8 cellular contexts compared by ENCODE assay signal in the genomic region with DNA sequence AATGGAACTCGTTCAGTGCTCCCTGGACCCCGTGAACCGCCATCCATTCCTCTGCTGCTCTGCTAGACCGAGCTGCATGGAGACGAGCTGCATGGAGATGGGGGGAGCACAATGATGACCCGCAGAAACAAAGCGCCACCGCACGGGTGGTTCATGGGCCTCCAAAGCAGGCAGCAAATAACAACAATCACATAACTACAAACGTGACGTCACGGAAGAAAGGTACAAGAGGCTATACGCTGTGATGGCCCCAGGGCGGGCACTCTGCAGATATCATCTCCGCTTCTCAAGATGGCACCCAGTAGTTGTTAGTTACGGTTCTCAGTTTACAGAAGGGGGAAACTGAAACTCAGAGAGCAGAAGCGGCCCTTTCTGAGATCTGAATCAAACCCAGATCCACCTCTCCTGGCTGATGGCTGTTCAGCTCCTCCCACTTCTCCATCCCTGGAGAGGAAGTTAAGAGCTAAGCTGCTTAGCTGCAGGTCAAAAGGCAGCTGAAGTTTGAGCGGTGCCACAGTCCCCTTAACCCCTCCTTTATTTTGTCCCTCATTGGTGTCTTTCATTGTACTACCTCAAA. TPM values are rescaled to one million over a fixed set of nuclear protein-coding genes. Genes with fewer than 3 reads are reported as not detected.
DNase-seq lines count a peak whose midpoint lies in the region; ATAC-seq and TF ChIP-seq lines count a peak whose summit lies in the region.

No MANE protein-coding gene starts in this region.

- POLR2A ChIA-PET in activated CD4-positive, alpha-beta memory T cell treated with anti-CD3 and anti-CD28 coated beads for 36 hours (lab: Charles Lee) = interaction anchor here (0.8 to 2.0 kb wide), 13 partner anchors 8 to 204 kb away, joined by 3 to 9 read pairs (median 5); a partner anchor contains a TSS

- peak; percentile 44 for ATAC-seq in GM21381 (IDR thresholded peaks at IDR 0.05; ENCODE audit: unreplicated experiment)

- intact Hi-C loops in activated CD4-positive, alpha-beta memory T cell treated with anti-CD3 and anti-CD28 coated beads for 36 hours (cut with micrococcal nuclease) = loop anchor here (1.0 to 10.0 kb wide), 6 partner anchors 18 to 467 kb away; a partner anchor contains a TSS

- no peak for TF ChIP-seq CTCF in mesothelial cell of epicardium (IDR thresholded peaks at IDR 0.05; ENCODE audit: unreplicated experiment)

- H3K9me3 Mint-ChIP-seq in activated CD4-positive, alpha-beta memory T cell treated with anti-CD3 and anti-CD28 coated beads for 36 hours = no peaks in the 10 kb centered on the region
- no peaks in the 10 kb centered on the region for H3K9me3 Mint-ChIP-seq in mesothelial cell of epicardium

- H3K36me3 Mint-ChIP-seq in activated CD4-positive, alpha-beta memory T cell treated with anti-CD3 and anti-CD28 coated beads for 36 hours = peaks cover 29% of the 10 kb centered on the region
- peaks cover 9% of the 10 kb centered on the region for H3K36me3 Mint-ChIP-seq in mesothelial cell of epicardium

- peak overlapping the region; percentile 94 for H3K27ac Mint-ChIP-seq in activated CD4-positive, alpha-beta memory T cell treated with anti-CD3 and anti-CD28 coated beads for 36 hours
- H3K27ac Mint-ChIP-seq in mesothelial cell of epicardium = no peak overlapping the region

- H3K4me3 Mint-ChIP-seq in activated CD4-positive, alpha-beta memory T cell treated with anti-CD3 and anti-CD28 coated beads for 36 hours = peak overlapping the region; percentile 96
- H3K4me3 Mint-ChIP-seq in mesothelial cell of epicardium = peak overlapping the region; percentile 93

- H3K4me1 Mint-ChIP-seq in activated CD4-positive, alpha-beta memory T cell treated with anti-CD3 and anti-CD28 coated beads for 36 hours (ENCODE audit: low read depth) = peaks cover 26% of the 10 kb centered on the region
- H3K4me1 Mint-ChIP-seq in mesothelial cell of epicardium = peaks cover 20% of the 10 kb centered on the region

- peak overlapping the region; percentile 92; the same call in 1 of the 2 replicates for H3K4me3 ChIP-seq in GM08714 (ENCODE audit: low read length)
- H3K4me3 ChIP-seq in Jurkat, Clone E6-1 (ENCODE audit: low read length) = peak overlapping the region; percentile 92

- CTCF ChIA-PET in activated CD4-positive, alpha-beta memory T cell treated with anti-CD3 and anti-CD28 coated beads for 36 hours (lab: Charles Lee) = interaction anchor here (0.5 to 1.4 kb wide), 7 partner anchors 71 to 298 kb away, joined by 3 to 6 read pairs (median 3); a partner anchor contains a TSS

- DNase-seq in Jurkat, Clone E6-1 (ENCODE audit: low read depth, low spot score) = peak; percentile 28
- DNase-seq in activated CD4-positive, alpha-beta memory T cell treated with anti-CD3 and anti-CD28 coated beads for 36 hours = peak; percentile 81
- DNase-seq in mesothelial cell of epicardium (ENCODE audit: low spot score in 2 of 2, unreplicated experiment in 2 of 2) (no peak), retina (no peak), NCI-H1092 (lab: John Stamatoyannopoulos, UW) (no peak)
- DNase-seq in effector CD8-positive, alpha-beta T cell (lab: John Stamatoyannopoulos, UW) = no peak

- no peaks in the 10 kb centered on the region for H3K27me3 Mint-ChIP-seq in activated CD4-positive, alpha-beta memory T cell treated with anti-CD3 and anti-CD28 coated beads for 36 hours
- H3K27me3 Mint-ChIP-seq in mesothelial cell of epicardium (ENCODE audit: low read depth) = no peaks in the 10 kb centered on the region

RNA-seq across cellular contexts. Expression of a gene that starts 1.7 kb away (rescaled TPM):
- 52.1 TPM for polyA plus RNA-seq in Jurkat, Clone E6-1 (2012; ENCODE audit: insufficient read depth, insufficient read length)
- total RNA-seq in activated CD4-positive, alpha-beta memory T cell treated with anti-CD3 and anti-CD28 coated beads for 36 hours = 10 to 100 TPM; 66.6 to 69.2 TPM
- 83.8 to 88.3 TPM (median 87.3 TPM) in 3 replicates for total RNA-seq in mesothelial cell of epicardium

RNA-seq across cellular contexts. Expression of a gene that starts 6.9 kb away (rescaled TPM):
- polyA plus RNA-seq in Jurkat, Clone E6-1 (2012; ENCODE audit: insufficient read depth, insufficient read length) = 22.1 TPM
- 10 to 100 TPM; 76.0 to 77.0 TPM for total RNA-seq in activated CD4-positive, alpha-beta memory T cell treated with anti-CD3 and anti-CD28 coated beads for 36 hours
- total RNA-seq in mesothelial cell of epicardium = 8.0 to 8.3 TPM (median 8.3 TPM) in 3 replicates

RNA-seq across cellular contexts. Expression of a gene that starts 18.3 kb away (rescaled TPM):
- polyA plus RNA-seq in Jurkat, Clone E6-1 (2012; ENCODE audit: insufficient read depth, insufficient read length) = 21.2 TPM
- 10 to 100 TPM; 78.6 to 79.4 TPM for total RNA-seq in activated CD4-positive, alpha-beta memory T cell treated with anti-CD3 and anti-CD28 coated beads for 36 hours
- total RNA-seq in mesothelial cell of epicardium = 25.0 to 27.1 TPM (median 25.1 TPM) in 3 replicates

RNA-seq across cellular contexts. Expression of a gene that starts 33.7 kb away (rescaled TPM):
- 15.5 TPM for polyA plus RNA-seq in Jurkat, Clone E6-1 (2012; ENCODE audit: insufficient read depth, insufficient read length)
- total RNA-seq in activated CD4-positive, alpha-beta memory T cell treated with anti-CD3 and anti-CD28 coated beads for 36 hours = 10 to 100 TPM; 32.5 to 33.1 TPM
- 84.2 to 93.4 TPM (median 87.1 TPM) in 3 replicates for total RNA-seq in mesothelial cell of epicardium

RNA-seq across cellular contexts. Expression of a gene that starts 43.3 kb away (rescaled TPM):
- 11.5 TPM for polyA plus RNA-seq in Jurkat, Clone E6-1 (2012; ENCODE audit: insufficient read depth, insufficient read length)
- total RNA-seq in activated CD4-positive, alpha-beta memory T cell treated with anti-CD3 and anti-CD28 coated beads for 36 hours = 10 to 100 TPM; 44.9 to 45.7 TPM
- total RNA-seq in mesothelial cell of epicardium = 11.3 to 12.8 TPM (median 12.2 TPM) in 3 replicates

Comparison
In these comparisons a context has a peak if more than half of its experiments do, and no peak if none do; other contexts are left out.
1. DNase-seq: peak in Jurkat, Clone E6-1 (single experiment) and activated CD4-positive, alpha-beta memory T cell treated with anti-CD3 and anti-CD28 coated beads for 36 hours (single experiment); none in mesothelial cell of epicardium (0 of 2), effector CD8-positive, alpha-beta T cell (single experiment), retina (single experiment) and NCI-H1092 (single experiment).